Comparison of ENCODE assay signal across 22 cellular contexts in the genomic region with DNA sequence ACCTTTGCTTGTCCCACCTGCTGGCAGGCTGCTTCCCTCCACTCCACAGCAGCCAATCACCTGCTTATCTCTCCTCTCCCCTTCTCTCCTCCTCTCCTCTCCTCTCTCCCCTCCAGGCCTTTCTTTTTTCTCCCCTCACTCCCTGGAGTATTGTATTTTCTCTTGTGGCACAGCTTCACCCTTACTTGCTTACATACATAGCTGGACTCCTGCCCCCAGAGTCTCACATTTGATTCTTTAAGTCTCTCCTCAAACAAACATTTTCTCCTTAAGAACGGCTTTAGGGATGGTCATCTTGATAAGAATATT. TPM values are rescaled to one million over a fixed set of nuclear protein-coding genes. Genes with fewer than 3 reads are reported as not detected.
DNase-seq lines count a peak whose midpoint lies in the region; ATAC-seq, FAIRE-seq and TF ChIP-seq lines count a peak whose summit lies in the region.
"Had no signal": no experiment of that assay in that cellular context is flagged by ENCODE, and none has a peak within 500 bp of the region (broad histone marks: within the 10 kb centered on the region; RNA-seq: fewer than 3 reads in every experiment).

No MANE protein-coding gene starts in this region.

- no peaks in the 10 kb centered on the region for H3K27me3 Mint-ChIP-seq in activated naive CD8-positive, alpha-beta T cell
- H3K27me3 Mint-ChIP-seq in activated naive CD8-positive, alpha-beta T cell treated with anti-CD3 and anti-CD28 coated beads for 36 hours = no peaks in the 10 kb centered on the region
- H3K27me3 Mint-ChIP-seq in activated CD8-positive, alpha-beta T cell treated with anti-CD3 and anti-CD28 coated beads, Interleukin-2, amount 10 ng/mL, durations not matched to agents 7 days and 5 days (ENCODE audit: low read depth) = no peaks in the 10 kb centered on the region
- H3K27me3 Mint-ChIP-seq: IgD-negative memory B cell had no signal

- no peak for ATAC-seq in activated CD8-positive, alpha-beta T cell treated with anti-CD3 and anti-CD28 coated beads, Interleukin-2, amount 10 ng/mL, durations not matched to agents 7 days and 5 days
- ATAC-seq in HG02870 (IDR thresholded peaks at IDR 0.05; ENCODE audit: unreplicated experiment) = no peak

- H3K4me1 ChIP-seq in thymus (ENCODE audit: control insufficient read depth, insufficient read depth, low read length) = peaks cover 18% of the 10 kb centered on the region
- no peaks in the 10 kb centered on the region for H3K4me1 ChIP-seq in SJCRH30

- TF ChIP-seq POLR2A in GM12892 (IDR thresholded peaks at IDR 0.05; ENCODE audit: low read depth, low read length) = no peak

- no peaks in the 10 kb centered on the region for H3K27me3 ChIP-seq in thymus (ENCODE audit: control insufficient read depth, insufficient read depth)
- H3K27me3 ChIP-seq in SJCRH30 = no peaks in the 10 kb centered on the region
- H3K27me3 ChIP-seq: MG63 had no signal

- peaks cover 3% of the 10 kb centered on the region for H3K36me3 Mint-ChIP-seq in activated naive CD8-positive, alpha-beta T cell
- H3K36me3 Mint-ChIP-seq in activated naive CD8-positive, alpha-beta T cell treated with anti-CD3 and anti-CD28 coated beads for 36 hours = peaks cover 9% of the 10 kb centered on the region
- peaks cover 18% of the 10 kb centered on the region for H3K36me3 Mint-ChIP-seq in activated CD8-positive, alpha-beta T cell treated with anti-CD3 and anti-CD28 coated beads, Interleukin-2, amount 10 ng/mL, durations not matched to agents 7 days and 5 days (ENCODE audit: low read depth)

- DNase-seq in activated naive CD8-positive, alpha-beta T cell treated with anti-CD3 and anti-CD28 coated beads for 36 hours = no peak
- DNase-seq in GM12892 (ENCODE audit: insufficient read length) (no peak), SJCRH30 (no peak), NCI-H2029 treated with DMSO at 0.1 percent for 48 hours (lab: John Stamatoyannopoulos, UW) (no peak)
- no peak for DNase-seq in activated CD8-positive, alpha-beta T cell treated with anti-CD3 and anti-CD28 coated beads, Interleukin-2, amount 10 ng/mL, durations not matched to agents 7 days and 5 days
- DNase-seq: DMS79 treated with DMSO at 0.1 percent for 48 hours, GOT3, MG63, NCI-H1092, NCI-H1694, NCI-H2107, NCI-H2227 treated with DMSO at 0.1 percent for 48 hours, NCI-H510A treated with DMSO at 0.1 percent for 48 hours, NCI-H82, PC-9 had no signal

- H3K4me3 ChIP-seq in thymus (ENCODE audit: low read length) (no peak overlapping the region), SJCRH30 (no peak overlapping the region)
- H3K4me3 ChIP-seq: MG63, PC-9 had no signal

- H3K27ac Mint-ChIP-seq in activated naive CD8-positive, alpha-beta T cell = peak overlapping the region; percentile 61
- H3K27ac Mint-ChIP-seq in activated naive CD8-positive, alpha-beta T cell treated with anti-CD3 and anti-CD28 coated beads for 36 hours = no peak overlapping the region
- H3K27ac Mint-ChIP-seq in activated CD8-positive, alpha-beta T cell treated with anti-CD3 and anti-CD28 coated beads, Interleukin-2, amount 10 ng/mL, durations not matched to agents 7 days and 5 days = peak overlapping the region; percentile 41

- POLR2A ChIA-PET in activated CD8-positive, alpha-beta T cell treated with anti-CD3 and anti-CD28 coated beads, Interleukin-2, amount 10 ng/mL, durations not matched to agents 7 days and 5 days (lab: Charles Lee) = no interaction called here

- no peak overlapping the region for H3K4me3 Mint-ChIP-seq in activated naive CD8-positive, alpha-beta T cell
- H3K4me3 Mint-ChIP-seq in activated naive CD8-positive, alpha-beta T cell treated with anti-CD3 and anti-CD28 coated beads for 36 hours = no peak overlapping the region
- no peak overlapping the region for H3K4me3 Mint-ChIP-seq in activated CD8-positive, alpha-beta T cell treated with anti-CD3 and anti-CD28 coated beads, Interleukin-2, amount 10 ng/mL, durations not matched to agents 7 days and 5 days

- WGBS in thymus = 100% methylated on average over 1 of the region's 1 CpG

- H3K27ac ChIP-seq in thymus (ENCODE audit: low read depth) = peak overlapping the region; percentile 25
- no peak overlapping the region for H3K27ac ChIP-seq in SJCRH30
- H3K27ac ChIP-seq: PC-9 had no signal

- no peaks in the 10 kb centered on the region for H3K9me3 Mint-ChIP-seq in activated naive CD8-positive, alpha-beta T cell (ENCODE audit: low read depth)
- H3K9me3 Mint-ChIP-seq in activated naive CD8-positive, alpha-beta T cell treated with anti-CD3 and anti-CD28 coated beads for 36 hours = peaks cover 10% of the 10 kb centered on the region
- H3K9me3 Mint-ChIP-seq in activated CD8-positive, alpha-beta T cell treated with anti-CD3 and anti-CD28 coated beads, Interleukin-2, amount 10 ng/mL, durations not matched to agents 7 days and 5 days (ENCODE audit: insufficient read depth) = peaks cover 16% of the 10 kb centered on the region
- H3K9me3 Mint-ChIP-seq: IgD-negative memory B cell had no signal

- peak; percentile 85 for FAIRE-seq in GM12892 (lab: Jason Lieb, UNC)
- FAIRE-seq: A204.1 had no signal

- H3K9me3 ChIP-seq in thymus (ENCODE audit: control insufficient read depth) (no peaks in the 10 kb centered on the region), SJCRH30 (replicated peaks) (no peaks in the 10 kb centered on the region)
- H3K9me3 ChIP-seq: MG63 had no signal

- H3K36me3 ChIP-seq in thymus (ENCODE audit: control insufficient read depth, insufficient read depth) = no peaks in the 10 kb centered on the region
- no peaks in the 10 kb centered on the region for H3K36me3 ChIP-seq in SJCRH30
- H3K36me3 ChIP-seq: MG63 had no signal

- peaks cover 63% of the 10 kb centered on the region for H3K4me1 Mint-ChIP-seq in activated naive CD8-positive, alpha-beta T cell (ENCODE audit: low read depth)
- peaks cover 49% of the 10 kb centered on the region for H3K4me1 Mint-ChIP-seq in activated naive CD8-positive, alpha-beta T cell treated with anti-CD3 and anti-CD28 coated beads for 36 hours
- peaks cover 55% of the 10 kb centered on the region for H3K4me1 Mint-ChIP-seq in activated CD8-positive, alpha-beta T cell treated with anti-CD3 and anti-CD28 coated beads, Interleukin-2, amount 10 ng/mL, durations not matched to agents 7 days and 5 days (ENCODE audit: low read depth)

- CTCF ChIA-PET in activated CD8-positive, alpha-beta T cell treated with anti-CD3 and anti-CD28 coated beads, Interleukin-2, amount 10 ng/mL, durations not matched to agents 7 days and 5 days (lab: Charles Lee) = no interaction called here

RNA-seq across cellular contexts. Expression of a gene that starts 3.6 kb away (rescaled TPM):
- total RNA-seq in activated naive CD8-positive, alpha-beta T cell treated with anti-CD3 and anti-CD28 coated beads for 36 hours = 1 to 10 TPM; 1.2 to 1.3 TPM
- 130 TPM for polyA plus RNA-seq in GM12892 (2012; ENCODE audit: missing spikeins)
- total RNA-seq in activated CD8-positive, alpha-beta T cell treated with anti-CD3 and anti-CD28 coated beads, Interleukin-2, amount 10 ng/mL, durations not matched to agents 7 days and 5 days = 1 to 10 TPM; 1.9 to 2.9 TPM
- polyA plus RNA-seq in thymus = 17.1 TPM
- not detected in 2 replicates for total RNA-seq in SJCRH30 (2014; rRNA removed; shearing (Covaris generic))
- total RNA-seq: G401, PC-9 had no signal
- polyA plus RNA-seq: BJ had no signal
